In the genomic region with DNA sequence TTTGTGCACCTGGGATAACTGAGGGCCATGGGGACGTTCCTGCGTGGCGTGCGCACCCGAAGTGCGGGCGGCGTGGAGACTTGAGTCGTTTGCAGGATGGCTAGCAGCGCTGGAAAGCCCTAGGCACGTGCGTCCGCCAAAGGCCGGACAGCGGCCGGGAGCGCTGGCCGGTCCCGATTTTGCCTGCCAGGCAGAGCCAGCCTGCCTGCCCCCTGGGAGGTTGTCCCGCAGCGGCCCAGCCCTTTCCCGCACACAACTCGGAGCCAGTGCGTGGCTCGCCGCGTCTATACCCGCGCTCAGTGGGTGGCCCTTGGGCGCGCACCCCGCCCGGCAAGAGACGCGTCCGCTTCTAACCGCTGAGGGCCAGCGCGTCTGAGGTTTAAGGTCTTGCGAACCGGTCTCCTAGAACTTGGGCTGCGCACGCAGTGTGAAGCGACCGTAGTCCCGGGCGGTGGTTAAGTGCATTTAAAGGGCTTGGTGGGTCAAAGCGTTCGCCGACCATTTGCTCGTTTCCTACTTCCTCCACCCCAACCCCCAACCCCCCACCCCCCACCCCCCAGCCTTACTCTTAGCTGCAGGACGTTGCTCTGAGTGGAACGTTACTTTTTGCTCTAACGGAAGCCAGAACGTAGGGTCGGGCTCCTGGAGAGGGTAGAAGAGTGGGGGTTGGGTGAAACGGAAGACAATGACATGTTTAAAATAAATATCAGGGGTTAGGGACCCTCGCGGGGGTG, we compare ENCODE assay signal across 1 cellular context.
A peak's percentile ranks its signal among the peaks of the same experiment; 100 is the strongest.
TF ChIP-seq lines count a peak whose summit lies in the region.

No MANE protein-coding gene starts in this region.

TF ChIP-seq in K562, 482 proteins besides CTCF, POLR2A, EP300 and RAD21 (continued from another document and continues in another):
- TF ChIP-seq, protein P1, sequence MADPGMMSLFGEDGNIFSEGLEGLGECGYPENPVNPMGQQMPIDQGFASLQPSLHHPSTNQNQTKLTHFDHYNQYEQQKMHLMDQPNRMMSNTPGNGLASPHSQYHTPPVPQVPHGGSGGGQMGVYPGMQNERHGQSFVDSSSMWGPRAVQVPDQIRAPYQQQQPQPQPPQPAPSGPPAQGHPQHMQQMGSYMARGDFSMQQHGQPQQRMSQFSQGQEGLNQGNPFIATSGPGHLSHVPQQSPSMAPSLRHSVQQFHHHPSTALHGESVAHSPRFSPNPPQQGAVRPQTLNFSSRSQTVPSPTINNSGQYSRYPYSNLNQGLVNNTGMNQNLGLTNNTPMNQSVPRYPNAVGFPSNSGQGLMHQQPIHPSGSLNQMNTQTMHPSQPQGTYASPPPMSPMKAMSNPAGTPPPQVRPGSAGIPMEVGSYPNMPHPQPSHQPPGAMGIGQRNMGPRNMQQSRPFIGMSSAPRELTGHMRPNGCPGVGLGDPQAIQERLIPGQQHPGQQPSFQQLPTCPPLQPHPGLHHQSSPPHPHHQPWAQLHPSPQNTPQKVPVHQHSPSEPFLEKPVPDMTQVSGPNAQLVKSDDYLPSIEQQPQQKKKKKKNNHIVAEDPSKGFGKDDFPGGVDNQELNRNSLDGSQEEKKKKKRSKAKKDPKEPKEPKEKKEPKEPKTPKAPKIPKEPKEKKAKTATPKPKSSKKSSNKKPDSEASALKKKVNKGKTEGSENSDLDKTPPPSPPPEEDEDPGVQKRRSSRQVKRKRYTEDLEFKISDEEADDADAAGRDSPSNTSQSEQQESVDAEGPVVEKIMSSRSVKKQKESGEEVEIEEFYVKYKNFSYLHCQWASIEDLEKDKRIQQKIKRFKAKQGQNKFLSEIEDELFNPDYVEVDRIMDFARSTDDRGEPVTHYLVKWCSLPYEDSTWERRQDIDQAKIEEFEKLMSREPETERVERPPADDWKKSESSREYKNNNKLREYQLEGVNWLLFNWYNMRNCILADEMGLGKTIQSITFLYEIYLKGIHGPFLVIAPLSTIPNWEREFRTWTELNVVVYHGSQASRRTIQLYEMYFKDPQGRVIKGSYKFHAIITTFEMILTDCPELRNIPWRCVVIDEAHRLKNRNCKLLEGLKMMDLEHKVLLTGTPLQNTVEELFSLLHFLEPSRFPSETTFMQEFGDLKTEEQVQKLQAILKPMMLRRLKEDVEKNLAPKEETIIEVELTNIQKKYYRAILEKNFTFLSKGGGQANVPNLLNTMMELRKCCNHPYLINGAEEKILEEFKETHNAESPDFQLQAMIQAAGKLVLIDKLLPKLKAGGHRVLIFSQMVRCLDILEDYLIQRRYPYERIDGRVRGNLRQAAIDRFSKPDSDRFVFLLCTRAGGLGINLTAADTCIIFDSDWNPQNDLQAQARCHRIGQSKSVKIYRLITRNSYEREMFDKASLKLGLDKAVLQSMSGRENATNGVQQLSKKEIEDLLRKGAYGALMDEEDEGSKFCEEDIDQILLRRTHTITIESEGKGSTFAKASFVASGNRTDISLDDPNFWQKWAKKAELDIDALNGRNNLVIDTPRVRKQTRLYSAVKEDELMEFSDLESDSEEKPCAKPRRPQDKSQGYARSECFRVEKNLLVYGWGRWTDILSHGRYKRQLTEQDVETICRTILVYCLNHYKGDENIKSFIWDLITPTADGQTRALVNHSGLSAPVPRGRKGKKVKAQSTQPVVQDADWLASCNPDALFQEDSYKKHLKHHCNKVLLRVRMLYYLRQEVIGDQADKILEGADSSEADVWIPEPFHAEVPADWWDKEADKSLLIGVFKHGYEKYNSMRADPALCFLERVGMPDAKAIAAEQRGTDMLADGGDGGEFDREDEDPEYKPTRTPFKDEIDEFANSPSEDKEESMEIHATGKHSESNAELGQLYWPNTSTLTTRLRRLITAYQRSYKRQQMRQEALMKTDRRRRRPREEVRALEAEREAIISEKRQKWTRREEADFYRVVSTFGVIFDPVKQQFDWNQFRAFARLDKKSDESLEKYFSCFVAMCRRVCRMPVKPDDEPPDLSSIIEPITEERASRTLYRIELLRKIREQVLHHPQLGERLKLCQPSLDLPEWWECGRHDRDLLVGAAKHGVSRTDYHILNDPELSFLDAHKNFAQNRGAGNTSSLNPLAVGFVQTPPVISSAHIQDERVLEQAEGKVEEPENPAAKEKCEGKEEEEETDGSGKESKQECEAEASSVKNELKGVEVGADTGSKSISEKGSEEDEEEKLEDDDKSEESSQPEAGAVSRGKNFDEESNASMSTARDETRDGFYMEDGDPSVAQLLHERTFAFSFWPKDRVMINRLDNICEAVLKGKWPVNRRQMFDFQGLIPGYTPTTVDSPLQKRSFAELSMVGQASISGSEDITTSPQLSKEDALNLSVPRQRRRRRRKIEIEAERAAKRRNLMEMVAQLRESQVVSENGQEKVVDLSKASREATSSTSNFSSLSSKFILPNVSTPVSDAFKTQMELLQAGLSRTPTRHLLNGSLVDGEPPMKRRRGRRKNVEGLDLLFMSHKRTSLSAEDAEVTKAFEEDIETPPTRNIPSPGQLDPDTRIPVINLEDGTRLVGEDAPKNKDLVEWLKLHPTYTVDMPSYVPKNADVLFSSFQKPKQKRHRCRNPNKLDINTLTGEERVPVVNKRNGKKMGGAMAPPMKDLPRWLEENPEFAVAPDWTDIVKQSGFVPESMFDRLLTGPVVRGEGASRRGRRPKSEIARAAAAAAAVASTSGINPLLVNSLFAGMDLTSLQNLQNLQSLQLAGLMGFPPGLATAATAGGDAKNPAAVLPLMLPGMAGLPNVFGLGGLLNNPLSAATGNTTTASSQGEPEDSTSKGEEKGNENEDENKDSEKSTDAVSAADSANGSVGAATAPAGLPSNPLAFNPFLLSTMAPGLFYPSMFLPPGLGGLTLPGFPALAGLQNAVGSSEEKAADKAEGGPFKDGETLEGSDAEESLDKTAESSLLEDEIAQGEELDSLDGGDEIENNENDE (IDR thresholded peaks at IDR 0.05; ENCODE audit: low read depth, low read length): no peak
- TF ChIP-seq, protein P2, sequence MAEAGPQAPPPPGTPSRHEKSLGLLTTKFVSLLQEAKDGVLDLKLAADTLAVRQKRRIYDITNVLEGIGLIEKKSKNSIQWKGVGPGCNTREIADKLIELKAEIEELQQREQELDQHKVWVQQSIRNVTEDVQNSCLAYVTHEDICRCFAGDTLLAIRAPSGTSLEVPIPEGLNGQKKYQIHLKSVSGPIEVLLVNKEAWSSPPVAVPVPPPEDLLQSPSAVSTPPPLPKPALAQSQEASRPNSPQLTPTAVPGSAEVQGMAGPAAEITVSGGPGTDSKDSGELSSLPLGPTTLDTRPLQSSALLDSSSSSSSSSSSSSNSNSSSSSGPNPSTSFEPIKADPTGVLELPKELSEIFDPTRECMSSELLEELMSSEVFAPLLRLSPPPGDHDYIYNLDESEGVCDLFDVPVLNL (CRISPR knock-in tag; IDR thresholded peaks at IDR 0.05; ENCODE audit: low read depth): 0 out of 2 replicates have a peak, but pooled peaks have one; percentile 14
- peak; percentile 87 for TF ChIP-seq EGR1 (conservative IDR thresholded peaks at IDR 0.05)
- TF ChIP-seq ZFX (CRISPR knock-in tag; IDR thresholded peaks at IDR 0.05): peak; percentile 77
- TF ChIP-seq, protein P3, sequence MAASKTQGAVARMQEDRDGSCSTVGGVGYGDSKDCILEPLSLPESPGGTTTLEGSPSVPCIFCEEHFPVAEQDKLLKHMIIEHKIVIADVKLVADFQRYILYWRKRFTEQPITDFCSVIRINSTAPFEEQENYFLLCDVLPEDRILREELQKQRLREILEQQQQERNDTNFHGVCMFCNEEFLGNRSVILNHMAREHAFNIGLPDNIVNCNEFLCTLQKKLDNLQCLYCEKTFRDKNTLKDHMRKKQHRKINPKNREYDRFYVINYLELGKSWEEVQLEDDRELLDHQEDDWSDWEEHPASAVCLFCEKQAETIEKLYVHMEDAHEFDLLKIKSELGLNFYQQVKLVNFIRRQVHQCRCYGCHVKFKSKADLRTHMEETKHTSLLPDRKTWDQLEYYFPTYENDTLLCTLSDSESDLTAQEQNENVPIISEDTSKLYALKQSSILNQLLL (CRISPR knock-in tag; IDR thresholded peaks at IDR 0.05; ENCODE audit: borderline replicate concordance): no peak
- TF ChIP-seq MYC (IDR thresholded peaks at IDR 0.05; ENCODE audit: low read depth, low read length): peak; percentile 81
- TF ChIP-seq MYC (CRISPR knock-in tag; IDR thresholded peaks at IDR 0.05; ENCODE audit: borderline replicate concordance, low read depth): peak; percentile 93; the same call in 1 of the 2 replicates
- no peak for TF ChIP-seq ZNF274 (IDR thresholded peaks at IDR 0.05; ENCODE audit: borderline replicate concordance, low read depth, low read length)
- TF ChIP-seq NR2C2 (CRISPR knock-in tag; IDR thresholded peaks at IDR 0.05): no peak
- no peak; the same call in 1 of the 2 replicates for TF ChIP-seq NR2C2 (tag; IDR thresholded peaks at IDR 0.05)
- TF ChIP-seq SPI1 (IDR thresholded peaks at IDR 0.05; ENCODE audit: borderline replicate concordance, low read depth, low read length): no peak
- TF ChIP-seq HSF4 (CRISPR knock-in tag; IDR thresholded peaks at IDR 0.05; ENCODE audit: borderline replicate concordance): no peak
- peak; percentile 44 for TF ChIP-seq FIP1L1 (IDR thresholded peaks at IDR 0.05; ENCODE audit: low read depth, low read length, poor library complexity, severe bottlenecking)
- peak; percentile 51 to 66; a peak in 2 of 4 replicates for TF ChIP-seq UBTF (IDR thresholded peaks at IDR 0.05; ENCODE audit: borderline replicate concordance in 1 of 2, low read depth in 2 of 2, low read length in 2 of 2)
- TF ChIP-seq ZNF184 (CRISPR knock-in tag; IDR thresholded peaks at IDR 0.05): no peak
- 0 out of 2 replicates have a peak, but pooled peaks have one; percentile 3 for TF ChIP-seq HNRNPL (IDR thresholded peaks at IDR 0.05; ENCODE audit: low read depth, low read length)
- no peak for TF ChIP-seq DEAF1 (CRISPR knock-in tag; IDR thresholded peaks at IDR 0.05)
- no peak for TF ChIP-seq NFATC3 (IDR thresholded peaks at IDR 0.05)
- no peak for TF ChIP-seq TCF7 (IDR thresholded peaks at IDR 0.05; ENCODE audit: borderline replicate concordance)
- TF ChIP-seq CEBPG (CRISPR knock-in tag; IDR thresholded peaks at IDR 0.05): no peak
- TF ChIP-seq CEBPG (tag; conservative IDR thresholded peaks at IDR 0.05 in 1 of 2, IDR thresholded peaks at IDR 0.05 in 1 of 2): no peak
- TF ChIP-seq, protein P4, sequence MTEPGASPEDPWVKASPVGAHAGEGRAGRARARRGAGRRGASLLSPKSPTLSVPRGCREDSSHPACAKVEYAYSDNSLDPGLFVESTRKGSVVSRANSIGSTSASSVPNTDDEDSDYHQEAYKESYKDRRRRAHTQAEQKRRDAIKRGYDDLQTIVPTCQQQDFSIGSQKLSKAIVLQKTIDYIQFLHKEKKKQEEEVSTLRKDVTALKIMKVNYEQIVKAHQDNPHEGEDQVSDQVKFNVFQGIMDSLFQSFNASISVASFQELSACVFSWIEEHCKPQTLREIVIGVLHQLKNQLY (CRISPR knock-in tag; conservative IDR thresholded peaks at IDR 0.05): peak in 1 of 2 experiments; percentile 74; a peak in 1 of 4 replicates
- peak; percentile 37 for TF ChIP-seq PHF20 (IDR thresholded peaks at IDR 0.05; ENCODE audit: partially characterized antibody)
- TF ChIP-seq KLF13 (tag; IDR thresholded peaks at IDR 0.05; ENCODE audit: borderline replicate concordance, low read depth): no peak
- no peak for TF ChIP-seq PRMT5 (CRISPR knock-in tag; IDR thresholded peaks at IDR 0.05)
- peak; percentile 69 for TF ChIP-seq BCOR (IDR thresholded peaks at IDR 0.05)
- no peak for TF ChIP-seq TAF15 (IDR thresholded peaks at IDR 0.05; ENCODE audit: low read depth, low read length)
- TF ChIP-seq NCOA1 (IDR thresholded peaks at IDR 0.05; ENCODE audit: low read depth): no peak
- no peak for TF ChIP-seq MBD1 (CRISPR knock-in tag; IDR thresholded peaks at IDR 0.05)
- no peak for TF ChIP-seq ID3 (CRISPR knock-in tag; IDR thresholded peaks at IDR 0.05)
- no peak for TF ChIP-seq ID3 (tag; IDR thresholded peaks at IDR 0.05)
- TF ChIP-seq PHF8 (IDR thresholded peaks at IDR 0.05; ENCODE audit: borderline replicate concordance, low read length): peak; percentile 69; the same call in 1 of the 2 replicates
